In the genomic region with DNA sequence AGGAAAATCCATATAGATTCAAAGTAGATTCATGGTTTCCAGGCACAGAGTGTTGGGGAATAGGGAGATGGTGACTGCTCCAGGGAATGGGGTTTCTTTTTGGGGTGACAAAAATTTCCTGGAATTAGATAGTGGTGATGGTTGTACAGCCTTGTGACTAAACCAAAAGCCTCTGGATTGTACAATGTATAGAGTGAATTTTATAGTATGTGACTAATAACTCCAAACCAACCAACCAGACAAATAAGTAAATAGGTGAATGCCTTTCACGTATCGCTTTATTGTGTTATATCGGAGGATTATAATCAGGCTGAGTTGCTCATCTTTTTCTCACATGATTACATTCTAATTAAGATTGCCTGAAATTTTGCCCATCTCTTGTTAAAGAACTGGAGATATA, we compare ENCODE assay signal across 34 cellular contexts. TPM values are rescaled to one million over a fixed set of nuclear protein-coding genes. Genes with fewer than 3 reads are reported as not detected.
"Had no signal": no experiment of that assay in that cellular context is flagged by ENCODE, and none has a peak within 500 bp of the region (broad histone marks: within the 10 kb centered on the region; RNA-seq: fewer than 3 reads in every experiment).

No MANE protein-coding gene starts in this region.

- H3K4me3 ChIP-seq: psoas muscle, right lobe of liver, sigmoid colon, stomach, thoracic aorta, thyroid gland, tibial nerve, upper lobe of left lung, vagina had no signal

- DNase-seq: nephron progenitor cell; nucleus accumbens; posterior cingulate gyrus; psoas muscle; right cardiac atrium; right lobe of liver; sigmoid colon; small intestine; stimulated activated CD4-positive, alpha-beta T cell treated with anti-CD3 and anti-CD28 coated beads, Interleukin-15, amount 100 ng/mL, for 24 hours; stimulated activated CD4-positive, alpha-beta T cell treated with anti-CD3 and anti-CD28 coated beads, Interleukin-2, amount 100 ng/mL, for 24 hours; stimulated activated CD4-positive, alpha-beta T cell treated with anti-CD3 and anti-CD28 coated beads, Interleukin-2, amount 100 ng/mL, for 48 hours; stimulated activated CD4-positive, alpha-beta T cell treated with anti-CD3 and anti-CD28 coated beads, Interleukin-4, amount 100 ng/mL, for 24 hours; stimulated activated naive B cell treated with anti-CD40 and anti-IgM and Interleukin-4, amounts not matched to agents 10 μg/mL and 1 μg/mL and 100 μg/mL, for 72 hours; stimulated activated naive CD4-positive, alpha-beta T cell treated with Interleukin-2 at 50 U/mL for 16 hours; stomach; thyroid gland; trophoblast cell; upper lobe of left lung had no signal

- H3K36me3 Mint-ChIP-seq: natural killer cell treated with Interleukin-12 subunit alpha and Interleukin-12 subunit beta and Interleukin-15 and Interleukin-18, amount 100 ng/mL, for 72 hours; stimulated activated effector memory CD8-positive, alpha-beta T cell treated with anti-CD3 and anti-CD28 coated beads, Interleukin-12 subunit alpha, Interleukin-12 subunit beta, amount 100 ng/mL, for 72 hours had no signal

- ATAC-seq: psoas muscle; right cardiac atrium; right lobe of liver; stimulated activated effector memory CD8-positive, alpha-beta T cell treated with anti-CD3 and anti-CD28 coated beads, Interleukin-12 subunit alpha, Interleukin-12 subunit beta, amount 100 ng/mL, for 72 hours; stimulated activated naive B cell treated with anti-CD40 and anti-IgM and Interleukin-4, amounts not matched to agents 10 μg/mL and 1 μg/mL and 100 μg/mL, for 72 hours had no signal

- H3K9ac ChIP-seq: parathyroid adenoma had no signal

- H3K27ac Mint-ChIP-seq: nephron progenitor cell; progenitor cell of endocrine pancreas; stimulated activated effector memory CD8-positive, alpha-beta T cell treated with anti-CD3 and anti-CD28 coated beads, Interleukin-12 subunit alpha, Interleukin-12 subunit beta, amount 100 ng/mL, for 72 hours; stimulated activated naive B cell treated with anti-CD40 and anti-IgM and Interleukin-4, amounts not matched to agents 10 μg/mL and 1 μg/mL and 100 μg/mL, for 72 hours; stimulated activated naive CD8-positive, alpha-beta T cell treated with anti-CD3 and anti-CD28 coated beads, Interleukin-15, Interleukin-2, amounts not matched to agents 100 ng/mL and 50 ng/mL, for 24 hours had no signal

- H3K4me1 ChIP-seq: parathyroid adenoma, psoas muscle, right lobe of liver, sigmoid colon, stomach, thyroid gland, tibial nerve, upper lobe of left lung, vagina had no signal

- H3K4me3 Mint-ChIP-seq: nephron progenitor cell; neural crest cell; stimulated activated effector memory CD8-positive, alpha-beta T cell treated with anti-CD3 and anti-CD28 coated beads, Interleukin-12 subunit alpha, Interleukin-12 subunit beta, amount 100 ng/mL, for 72 hours; stimulated activated naive B cell treated with anti-CD40 and anti-IgM and Interleukin-4, amounts not matched to agents 10 μg/mL and 1 μg/mL and 100 μg/mL, for 72 hours; stimulated activated naive CD8-positive, alpha-beta T cell treated with anti-CD3 and anti-CD28 coated beads, Interleukin-15, Interleukin-2, amounts not matched to agents 100 ng/mL and 50 ng/mL, for 24 hours had no signal

- H3K9me3 ChIP-seq: neutrophil, psoas muscle, right lobe of liver, sigmoid colon, stomach, thoracic aorta, thyroid gland, tibial nerve, upper lobe of left lung, vagina had no signal

- H3K27me3 ChIP-seq: neutrophil, right lobe of liver, sigmoid colon, stomach, thyroid gland, tibial nerve, upper lobe of left lung, vagina had no signal

- H3K4me1 Mint-ChIP-seq: nephron progenitor cell, neural crest cell had no signal

- H3K36me3 ChIP-seq: neutrophil, right lobe of liver, sigmoid colon, stomach, thoracic aorta, thyroid gland, tibial nerve, upper lobe of left lung, vagina had no signal

- H2AFZ ChIP-seq: parathyroid adenoma had no signal

- H3K9me3 Mint-ChIP-seq: nephron progenitor cell; stimulated activated effector memory CD8-positive, alpha-beta T cell treated with anti-CD3 and anti-CD28 coated beads, Interleukin-12 subunit alpha, Interleukin-12 subunit beta, amount 100 ng/mL, for 72 hours; stimulated activated naive CD8-positive, alpha-beta T cell treated with anti-CD3 and anti-CD28 coated beads, Interleukin-15, Interleukin-2, amounts not matched to agents 100 ng/mL and 50 ng/mL, for 24 hours had no signal

- H3K79me2 ChIP-seq: parathyroid adenoma had no signal

- H3K27me3 Mint-ChIP-seq: progenitor cell of endocrine pancreas had no signal

- H3K27ac ChIP-seq: neutrophil, parathyroid adenoma, psoas muscle, right lobe of liver, sigmoid colon, stomach, thoracic aorta, thyroid gland, tibial nerve, upper lobe of left lung, vagina had no signal

RNA-seq across cellular contexts. Expression of gene SMCO2, which starts 52.8 kb away (rescaled TPM):
- total RNA-seq: neural crest cell, omental fat pad, osteocyte, psoas muscle, renal cortical epithelial cell, sigmoid colon, skeletal muscle tissue, temporal lobe, thoracic aorta, thyroid gland, tibial nerve, ureter, vagina had no signal
